ENCODE assay signal across 10 cellular contexts in genomic region chr21:35217504-35218060, GRCh38.
A peak's percentile ranks its signal among the peaks of the same experiment; 100 is the strongest.
DNase-seq lines count a peak whose midpoint lies in the region; ATAC-seq and TF ChIP-seq lines count a peak whose summit lies in the region.
"Had no signal": no experiment of that assay in that cellular context is flagged by ENCODE, and none has a peak within 500 bp of the region (broad histone marks: within the 10 kb centered on the region; RNA-seq: fewer than 3 reads in every experiment).

No MANE protein-coding gene starts in this region.

- H3K4me1 ChIP-seq in mesendoderm (ENCODE audit: control insufficient read depth, low read depth, low read length) = peaks cover 3% of the 10 kb centered on the region
- no peaks in the 10 kb centered on the region for H3K4me1 ChIP-seq in colonic mucosa

- no peaks in the 10 kb centered on the region for H3K79me2 ChIP-seq in mesendoderm (ENCODE audit: control insufficient read depth, insufficient read depth, low read length)

- no peaks in the 10 kb centered on the region for H3K9me3 ChIP-seq in colonic mucosa

- H2BK15ac ChIP-seq in mesendoderm (replicated peaks; ENCODE audit: low read depth) = no peak overlapping the region

- no peak overlapping the region for H3K27ac ChIP-seq in mesendoderm (ENCODE audit: low read depth, low read length)
- no peak overlapping the region for H3K27ac ChIP-seq in colonic mucosa

- no peak overlapping the region for H3K56ac ChIP-seq in mesendoderm (ENCODE audit: low read length)

- H2AK5ac ChIP-seq in mesendoderm (ENCODE audit: low read length) = no peak overlapping the region

- H3K4me1 Mint-ChIP-seq in mesothelial cell of epicardium = no peaks in the 10 kb centered on the region

- H4K8ac ChIP-seq in mesendoderm (ENCODE audit: low read depth, low read length) = no peak overlapping the region

- no peak overlapping the region for H4K5ac ChIP-seq in mesendoderm (ENCODE audit: low read length)

- no peak overlapping the region for H3K4me3 Mint-ChIP-seq in mesothelial cell of epicardium
- H3K4me3 Mint-ChIP-seq: nephron progenitor cell had no signal

- H3K79me1 ChIP-seq in mesendoderm (ENCODE audit: low read length) = no peaks in the 10 kb centered on the region

- no peak overlapping the region for H3K27ac Mint-ChIP-seq in mesothelial cell of epicardium
- H3K27ac Mint-ChIP-seq: nephron progenitor cell had no signal

- no peak overlapping the region for H3K9ac ChIP-seq in mesendoderm (ENCODE audit: low read length)
- H3K9ac ChIP-seq in colonic mucosa (ENCODE audit: low read depth in 2 of 2, low read length in 2 of 2) = no peak overlapping the region

- no peak overlapping the region for H3K4me2 ChIP-seq in mesendoderm (ENCODE audit: low read length)

- H2BK5ac ChIP-seq in mesendoderm (ENCODE audit: low read length) = no peak overlapping the region

- no peak overlapping the region for H3K18ac ChIP-seq in mesendoderm (ENCODE audit: low read length)

- intact Hi-C loops in colonic mucosa (cut with DNase I) = no loop called here

- no peak overlapping the region for H3K23ac ChIP-seq in mesendoderm (ENCODE audit: low read length)

- whole genome bisulfite sequencing in mesendoderm (ENCODE audit: extremely low coverage, insufficient coverage, low lambda C conversion rate) = no CpG with 5 or more reads among the region's 1 CpG

- H3K27me3 ChIP-seq in mesendoderm (ENCODE audit: insufficient read depth, low read length, poor library complexity) (no peaks in the 10 kb centered on the region), colonic mucosa (no peaks in the 10 kb centered on the region)

- peak; percentile 95 for DNase-seq in EH (ENCODE audit: low read depth)
- DNase-seq in LoVo (ENCODE audit: low spot score) = peak; percentile 92
- DNase-seq in amniotic epithelial cell (ENCODE audit: low read depth) = peak; percentile 85
- peak; percentile 99 for DNase-seq in mesendoderm
- no peak for DNase-seq in 8988T
- DNase-seq in colonic mucosa = no peak
- no peak for DNase-seq in mesothelial cell of epicardium (ENCODE audit: low spot score in 2 of 2, unreplicated experiment in 2 of 2)
- DNase-seq: nephron progenitor cell, T-helper 9 cell had no signal

- no peaks in the 10 kb centered on the region for H3K27me3 Mint-ChIP-seq in mesothelial cell of epicardium (ENCODE audit: low read depth)

- H3K36me3 Mint-ChIP-seq in mesothelial cell of epicardium = no peaks in the 10 kb centered on the region

- no peak overlapping the region for H2BK120ac ChIP-seq in mesendoderm (ENCODE audit: low read depth, low read length)

- H3K4me3 ChIP-seq in mesendoderm (ENCODE audit: low read length) = no peak overlapping the region
- H3K4me3 ChIP-seq in colonic mucosa = no peak overlapping the region

- ATAC-seq in HG03108 (IDR thresholded peaks at IDR 0.05; ENCODE audit: unreplicated experiment) = no peak

- H3K9me3 Mint-ChIP-seq in mesothelial cell of epicardium = no peaks in the 10 kb centered on the region
- H3K9me3 Mint-ChIP-seq: nephron progenitor cell had no signal

- H3K4ac ChIP-seq in mesendoderm (ENCODE audit: low read depth, low read length) = no peak overlapping the region

- TF ChIP-seq CTCF in colonic mucosa (IDR thresholded peaks at IDR 0.05) (no peak), mesothelial cell of epicardium (IDR thresholded peaks at IDR 0.05; ENCODE audit: unreplicated experiment) (no peak)

- no peaks in the 10 kb centered on the region for H3K36me3 ChIP-seq in mesendoderm (ENCODE audit: control insufficient read depth, insufficient read depth, low read length)
- H3K36me3 ChIP-seq in colonic mucosa = no peaks in the 10 kb centered on the region

Comparison
In these comparisons a context has a peak if more than half of its experiments do, and no peak if none do; other contexts are left out.
1. DNase-seq: peak in EH (single experiment), LoVo (single experiment), amniotic epithelial cell (single experiment) and mesendoderm (single experiment); none in 8988T (single experiment), colonic mucosa (single experiment) and mesothelial cell of epicardium (0 of 2).